21 cellular contexts compared by ENCODE assay signal in the genomic region with DNA sequence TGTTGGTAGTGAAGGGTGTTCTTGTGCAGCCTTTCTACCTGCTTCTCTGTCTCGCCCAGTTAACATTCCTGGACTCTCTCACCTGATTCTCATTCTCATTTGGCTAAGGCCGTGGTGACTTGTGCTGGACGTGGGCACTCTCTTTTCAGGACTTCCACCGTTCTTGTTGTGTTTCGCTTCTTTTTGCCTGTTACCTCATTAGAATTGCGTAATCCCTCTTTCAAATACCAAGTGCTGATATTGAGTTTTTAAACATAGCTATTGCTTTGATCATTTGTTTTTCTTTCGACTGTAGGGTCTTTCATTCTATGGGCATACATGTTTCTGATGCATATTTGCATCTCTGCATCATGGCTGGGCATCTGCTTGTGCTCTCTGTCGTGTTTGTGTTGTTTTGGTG.
"Had no signal": no experiment of that assay in that cellular context is flagged by ENCODE, and none has a peak within 500 bp of the region (broad histone marks: within the 10 kb centered on the region; RNA-seq: fewer than 3 reads in every experiment).

No MANE protein-coding gene starts in this region.

- H3K9me3 Mint-ChIP-seq: activated CD4-positive, alpha-beta T cell treated with anti-CD3 and anti-CD28 coated beads, Interleukin-2, amount 10 ng/mL, durations not matched to agents 24 days and 14 days; activated naive CD8-positive, alpha-beta T cell treated with anti-CD3 and anti-CD28 coated beads, Interleukin-2, amount 10 ng/mL, durations not matched to agents 7 days and 5 days; effector memory CD8-positive, alpha-beta T cell; stimulated activated memory B cell treated with anti-CD40 and anti-IgM and Interleukin-4, amounts not matched to agents 10 μg/mL and 1 μg/mL and 100 μg/mL, for 72 hours had no signal

- H3K4me3 Mint-ChIP-seq: activated CD4-positive, alpha-beta T cell treated with anti-CD3 and anti-CD28 coated beads, Interleukin-2, amount 10 ng/mL, durations not matched to agents 24 days and 14 days; activated CD8-positive, alpha-beta T cell treated with anti-CD3 and anti-CD28 coated beads, Interleukin-2, amount 10 ng/mL, durations not matched to agents 7 days and 5 days; activated naive CD8-positive, alpha-beta T cell treated with anti-CD3 and anti-CD28 coated beads, Interleukin-2, amount 10 ng/mL, durations not matched to agents 7 days and 5 days; effector memory CD8-positive, alpha-beta T cell; stimulated activated memory B cell treated with anti-CD40 and anti-IgM and Interleukin-4, amounts not matched to agents 10 μg/mL and 1 μg/mL and 100 μg/mL, for 72 hours; T-helper 17 cell had no signal

- DNase-seq: activated CD4-positive, alpha-beta T cell treated with anti-CD3 and anti-CD28 coated beads, Interleukin-2, amount 10 ng/mL, durations not matched to agents 24 days and 14 days; activated CD8-positive, alpha-beta memory T cell treated with anti-CD3 and anti-CD28 coated beads, Interleukin-2, amount 50 U/mL, for 4 hours; activated CD8-positive, alpha-beta T cell treated with anti-CD3 and anti-CD28 coated beads, Interleukin-2, amount 10 ng/mL, durations not matched to agents 7 days and 5 days; activated naive CD8-positive, alpha-beta T cell treated with anti-CD3 and anti-CD28 coated beads, Interleukin-2, amount 10 ng/mL, durations not matched to agents 7 days and 5 days; aorta; dermis blood vessel endothelial cell; effector memory CD8-positive, alpha-beta T cell; heart right ventricle; left cardiac atrium; midbrain; retina; stimulated activated CD4-positive, alpha-beta T cell treated with anti-CD3 and anti-CD28 coated beads, Interleukin-2, amount 100 ng/mL, for 48 hours; T-helper 17 cell; thyroid gland had no signal

- H3K27me3 Mint-ChIP-seq: activated CD4-positive, alpha-beta T cell treated with anti-CD3 and anti-CD28 coated beads, Interleukin-2, amount 10 ng/mL, durations not matched to agents 24 days and 14 days; activated naive CD8-positive, alpha-beta T cell treated with anti-CD3 and anti-CD28 coated beads, Interleukin-2, amount 10 ng/mL, durations not matched to agents 7 days and 5 days; stimulated activated memory B cell treated with anti-CD40 and anti-IgM and Interleukin-4, amounts not matched to agents 10 μg/mL and 1 μg/mL and 100 μg/mL, for 72 hours had no signal

- FAIRE-seq: urothelium cell line had no signal

- H3K27ac ChIP-seq: breast epithelium, epithelial cell of prostate, gastroesophageal sphincter, heart right ventricle, neutrophil, thyroid gland had no signal

- H3K27ac Mint-ChIP-seq: activated CD4-positive, alpha-beta T cell treated with anti-CD3 and anti-CD28 coated beads, Interleukin-2, amount 10 ng/mL, durations not matched to agents 24 days and 14 days; activated CD8-positive, alpha-beta T cell treated with anti-CD3 and anti-CD28 coated beads, Interleukin-2, amount 10 ng/mL, durations not matched to agents 7 days and 5 days; activated naive CD8-positive, alpha-beta T cell treated with anti-CD3 and anti-CD28 coated beads, Interleukin-2, amount 10 ng/mL, durations not matched to agents 7 days and 5 days; effector memory CD8-positive, alpha-beta T cell; stimulated activated memory B cell treated with anti-CD40 and anti-IgM and Interleukin-4, amounts not matched to agents 10 μg/mL and 1 μg/mL and 100 μg/mL, for 72 hours; T-helper 17 cell had no signal

- H3K4me3 ChIP-seq: breast epithelium, gastroesophageal sphincter, heart right ventricle, lung, thyroid gland had no signal

- H3K36me3 ChIP-seq: breast epithelium, neutrophil, thyroid gland had no signal

- H3K4me1 ChIP-seq: breast epithelium had no signal

- H3K36me3 Mint-ChIP-seq: activated naive CD8-positive, alpha-beta T cell treated with anti-CD3 and anti-CD28 coated beads, Interleukin-2, amount 10 ng/mL, durations not matched to agents 7 days and 5 days had no signal

- H3K4me1 Mint-ChIP-seq: activated CD4-positive, alpha-beta T cell treated with anti-CD3 and anti-CD28 coated beads, Interleukin-2, amount 10 ng/mL, durations not matched to agents 24 days and 14 days; activated naive CD8-positive, alpha-beta T cell treated with anti-CD3 and anti-CD28 coated beads, Interleukin-2, amount 10 ng/mL, durations not matched to agents 7 days and 5 days; stimulated activated memory B cell treated with anti-CD40 and anti-IgM and Interleukin-4, amounts not matched to agents 10 μg/mL and 1 μg/mL and 100 μg/mL, for 72 hours had no signal

- H3K27me3 ChIP-seq: breast epithelium, gastroesophageal sphincter, heart right ventricle, neutrophil, thyroid gland had no signal

- ATAC-seq: activated CD8-positive, alpha-beta T cell treated with anti-CD3 and anti-CD28 coated beads, Interleukin-2, amount 10 ng/mL, durations not matched to agents 7 days and 5 days; effector memory CD8-positive, alpha-beta T cell; gastroesophageal sphincter; heart right ventricle; left cardiac atrium; stimulated activated memory B cell treated with anti-CD40 and anti-IgM and Interleukin-4, amounts not matched to agents 10 μg/mL and 1 μg/mL and 100 μg/mL, for 72 hours; T-helper 17 cell had no signal

- H3K9me3 ChIP-seq: breast epithelium, gastroesophageal sphincter, heart right ventricle, neutrophil, thyroid gland had no signal
